Comparison of ENCODE assay signal across 8 cellular contexts in the genomic region with DNA sequence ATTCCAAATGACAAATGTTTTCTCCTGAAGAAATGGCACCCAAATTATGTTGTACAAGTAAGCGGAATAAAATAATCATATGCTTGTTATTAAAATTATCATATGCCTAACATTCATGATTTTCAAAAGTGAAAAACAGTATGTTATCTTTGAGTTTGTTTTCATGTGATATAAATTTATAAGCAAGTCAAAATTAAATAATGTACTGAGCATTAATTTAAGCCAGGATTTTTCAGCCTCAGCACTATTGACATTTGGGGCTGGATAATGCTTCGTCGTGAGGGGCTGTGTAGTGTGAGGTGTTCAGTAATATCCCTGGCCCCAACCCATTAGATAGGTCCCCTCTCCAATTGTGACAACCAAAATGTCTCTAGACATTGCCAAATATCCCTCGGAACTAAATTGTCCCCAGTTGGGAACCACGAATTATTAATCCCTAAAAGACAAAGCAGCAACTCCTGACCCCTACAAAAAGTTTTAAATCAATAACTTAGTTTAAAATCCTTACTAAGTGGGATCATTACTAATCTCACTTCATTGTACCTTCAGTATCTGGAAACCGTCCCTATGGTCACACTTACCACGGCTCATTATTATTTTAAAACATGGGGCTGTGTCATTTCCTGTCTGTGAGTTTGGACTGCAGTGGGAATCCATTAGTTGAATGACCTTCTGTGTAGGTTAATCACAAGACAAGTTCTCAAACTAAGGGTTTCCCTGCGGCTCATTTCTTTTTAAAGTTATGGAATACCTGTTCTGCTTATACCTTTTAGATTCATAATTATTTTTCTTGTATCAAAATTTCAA. TPM values are rescaled to one million over a fixed set of nuclear protein-coding genes. Genes with fewer than 3 reads are reported as not detected.
DNase-seq lines count a peak whose midpoint lies in the region; ATAC-seq and TF ChIP-seq lines count a peak whose summit lies in the region.

No MANE protein-coding gene starts in this region.

- TF ChIP-seq CTCF in MCF 10A (IDR thresholded peaks at IDR 0.05; ENCODE audit: unreplicated experiment) = no peak

- no peaks in the 10 kb centered on the region for H3K9me3 ChIP-seq in mesodermal cell (ENCODE audit: control insufficient read depth, low read length)

- H3K36me3 ChIP-seq in mesodermal cell (ENCODE audit: control insufficient read depth, insufficient read depth, low read length) = no peaks in the 10 kb centered on the region

- no peaks in the 10 kb centered on the region for H3K9me3 Mint-ChIP-seq in MCF 10A (ENCODE audit: unreplicated experiment)

- WGBS in mesodermal cell (ENCODE audit: insufficient coverage in 2 of 2), 2 experiments = 71 to 87% methylated on average over 2 of the region's 8 CpGs

- peak overlapping the region; percentile 83 for H3K4me3 Mint-ChIP-seq in MCF 10A (ENCODE audit: unreplicated experiment)

- peak overlapping the region; percentile 61 for H3K4me3 ChIP-seq in mesodermal cell (ENCODE audit: extremely low read depth, insufficient read depth, low read length, poor library complexity, severe bottlenecking)

- DNase-seq in SIG-M5 treated with dmso at 0.1 percent for 504 hours (lab: John Stamatoyannopoulos, UW; ENCODE audit: unreplicated experiment) (peak; percentile 12), SIG-M5 (lab: John Stamatoyannopoulos, UW) (no peak), NCI-H510A treated with DMSO at 0.1 percent for 48 hours (lab: John Stamatoyannopoulos, UW) (peak; percentile 64), MCF 10A (ENCODE audit: unreplicated experiment) (peak; percentile 39)
- DNase-seq in activated effector memory CD4-positive, alpha-beta T cell treated with Interleukin-2 at 50 U/mL for 16 hours = no peak
- DNase-seq in stimulated activated CD4-positive, alpha-beta T cell treated with anti-CD3 and anti-CD28 coated beads, Interleukin-12 subunit alpha, Interleukin-12 subunit beta, amount 100 ng/mL, for 4 hours = no peak

- peaks cover 11% of the 10 kb centered on the region for H3K4me1 Mint-ChIP-seq in MCF 10A (ENCODE audit: insufficient read depth, unreplicated experiment)

- POLR2A ChIA-PET in MCF 10A (lab: Yijun Ruan, JAX) = interaction anchor here (0.7 to 3.6 kb wide), 12 partner anchors 10 to 118 kb away, joined by 3 to 67 read pairs (median 7); partner anchors contain the start of genes PAIP1 and TMEM267

- no TSS peak for BruUV-seq in MCF 10A (replicated peaks; lab: Mats Ljungman, UMichigan)

- peak overlapping the region; percentile 99 for H3K27ac Mint-ChIP-seq in MCF 10A (ENCODE audit: low read depth, unreplicated experiment)

- H3K36me3 Mint-ChIP-seq in MCF 10A (ENCODE audit: insufficient read depth, unreplicated experiment) = peaks cover 8% of the 10 kb centered on the region

- no peaks in the 10 kb centered on the region for H3K27me3 Mint-ChIP-seq in MCF 10A (ENCODE audit: insufficient read depth, unreplicated experiment)

- intact Hi-C loops in MCF 10A (cut with micrococcal nuclease) = loop anchor here (2.0 kb wide), 2 partner anchors 45 to 201 kb away; partner anchors contain the start of gene PAIP1

- CTCF ChIA-PET in MCF 10A (lab: Yijun Ruan, JAX) = interaction anchor here (1.1 to 3.4 kb wide), 4 partner anchors 15 to 46 kb away, joined by 3 to 16 read pairs (median 4); no protein-coding TSS in a partner anchor

- peak; percentile 34 for ATAC-seq in HG02610 (IDR thresholded peaks at IDR 0.05; ENCODE audit: unreplicated experiment)

- H3K4me1 ChIP-seq in mesodermal cell (ENCODE audit: control insufficient read depth, insufficient read depth, low read length, poor library complexity, severe bottlenecking) = peaks cover 8% of the 10 kb centered on the region

- peak overlapping the region; percentile 82 for H3K27ac ChIP-seq in mesodermal cell (ENCODE audit: low read depth, low read length, severe bottlenecking)

RNA-seq across cellular contexts. Expression of gene NNT, which starts 1.3 kb away (rescaled TPM):
- 38.4 and 52.3 TPM in 2 replicates for total RNA-seq in MCF 10A (2022)
- 29.2 TPM for polyA plus RNA-seq in mesodermal cell (2013, experiment 1 of 2)
- polyA plus RNA-seq in mesodermal cell (2013, experiment 2 of 2) = 32.6 TPM

RNA-seq across cellular contexts. Expression of gene PAIP1, which starts 44.8 kb away (rescaled TPM):
- total RNA-seq in MCF 10A (2022) = 105 and 116 TPM in 2 replicates
- 148 TPM for polyA plus RNA-seq in mesodermal cell (2013, experiment 1 of 2)
- polyA plus RNA-seq in mesodermal cell (2013, experiment 2 of 2) = 141 TPM

Comparison
In these comparisons a context has a peak if more than half of its experiments do, and no peak if none do; other contexts are left out.
1. DNase-seq: peak in SIG-M5 treated with dmso at 0.1 percent for 504 hours (single experiment), NCI-H510A treated with DMSO at 0.1 percent for 48 hours (single experiment) and MCF 10A (single experiment); none in SIG-M5 (single experiment), activated effector memory CD4-positive, alpha-beta T cell treated with Interleukin-2 at 50 U/mL for 16 hours (single experiment) and stimulated activated CD4-positive, alpha-beta T cell treated with anti-CD3 and anti-CD28 coated beads, Interleukin-12 subunit alpha, Interleukin-12 subunit beta, amount 100 ng/mL, for 4 hours (single experiment).